Comparison of ENCODE assay signal across 8 cellular contexts in genomic region chr3:134373942-134374790, GRCh38. TPM values are rescaled to one million over a fixed set of nuclear protein-coding genes. Genes with fewer than 3 reads are reported as not detected.
DNase-seq lines count a peak whose midpoint lies in the region; ATAC-seq and TF ChIP-seq lines count a peak whose summit lies in the region.

AMOTL2 (minus strand) TSS chr3:134374447; CDS start chr3:134371433, 3,014 bp downstream.

- peak within 1 kb of the TSS; percentile 92 for H3K4me3 ChIP-seq in brain microvascular endothelial cell (ENCODE audit: low read depth, low read length)

- peaks cover 35% of the 10 kb centered on the region for H3K4me1 Mint-ChIP-seq in progenitor cell of endocrine pancreas (ENCODE audit: low read depth)

- H3K27me3 ChIP-seq in brain microvascular endothelial cell (replicated peaks) = no peaks in the 10 kb centered on the region

- peak; percentile 98 for DNase-seq in Daoy (ENCODE audit: low read depth)
- peak; percentile 55 for DNase-seq in NOMO-1 treated with dmso at 0.1 percent for 144 hours (lab: John Stamatoyannopoulos, UW; ENCODE audit: unreplicated experiment)
- DNase-seq in brain microvascular endothelial cell = peak; percentile 92
- DNase-seq in hippocampal formation (lab: John Stamatoyannopoulos, UW) = peak; percentile 68 to 79
- peak; percentile 89 for DNase-seq in progenitor cell of endocrine pancreas (ENCODE audit: low spot score, unreplicated experiment)

- peak within 1 kb of the TSS; percentile 87 for H3K4me3 Mint-ChIP-seq in progenitor cell of endocrine pancreas (ENCODE audit: low read depth)

- TF ChIP-seq CTCF in brain microvascular endothelial cell (IDR thresholded peaks at IDR 0.05; ENCODE audit: low read depth, low read length, missing control alignments) = no peak
- no peak for TF ChIP-seq CTCF in progenitor cell of endocrine pancreas (IDR thresholded peaks at IDR 0.05; ENCODE audit: unreplicated experiment)

- in situ Hi-C loops in brain microvascular endothelial cell (cut with HindIII; ENCODE audit: low pct_ligation_motif_present, low sequenced_read_pairs) = no loop called here

- ATAC-seq in HG03066 (IDR thresholded peaks at IDR 0.05; ENCODE audit: low read depth, unreplicated experiment) (peak; percentile 43), GM18520 (IDR thresholded peaks at IDR 0.05; ENCODE audit: unreplicated experiment) (no peak), GM21825 (IDR thresholded peaks at IDR 0.05; ENCODE audit: unreplicated experiment) (no peak)

- H3K27ac Mint-ChIP-seq in progenitor cell of endocrine pancreas = peak within 1 kb of the TSS; percentile 100

- peaks cover 14% of the 10 kb centered on the region for H3K27me3 Mint-ChIP-seq in progenitor cell of endocrine pancreas

- H3K9me3 Mint-ChIP-seq in progenitor cell of endocrine pancreas (ENCODE audit: low read depth) = no peaks in the 10 kb centered on the region

- peaks cover 28% of the 10 kb centered on the region for H3K36me3 ChIP-seq in brain microvascular endothelial cell (replicated peaks)

- peak within 1 kb of the TSS; percentile 98 for H3K27ac ChIP-seq in brain microvascular endothelial cell

- H3K36me3 Mint-ChIP-seq in progenitor cell of endocrine pancreas (ENCODE audit: insufficient read depth) = peaks cover 11% of the 10 kb centered on the region

RNA-seq across cellular contexts. Expression of gene AMOTL2, which starts in this region (rescaled TPM):
- total RNA-seq in Daoy (2014; rRNA removed; shearing (Covaris generic)) = 99.8 and 102 TPM in 2 replicates
- 93.2 and 94.4 TPM in 2 replicates for total RNA-seq in progenitor cell of endocrine pancreas
